ENCODE assay signal across 7 cellular contexts in genomic region chr17:29567362-29568330, GRCh38. TPM values are rescaled to one million over a fixed set of nuclear protein-coding genes. Genes with fewer than 3 reads are reported as not detected.
DNase-seq lines count a peak whose midpoint lies in the region; ATAC-seq and TF ChIP-seq lines count a peak whose summit lies in the region.

No MANE protein-coding gene starts in this region.

- H3K27ac ChIP-seq in duodenal mucosa (ENCODE audit: low read depth, low read length) (peak overlapping the region; percentile 84), lung (ENCODE audit: low read depth in 1 of 2, low read length in 1 of 2) (peak overlapping the region; percentile 90 to 92)

- H3K27me3 ChIP-seq in duodenal mucosa (ENCODE audit: control insufficient read depth in 1 of 2, insufficient read depth in 2 of 2, low read length in 2 of 2), result no peaks in the 10 kb centered on the region
- H3K27me3 ChIP-seq in lung (ENCODE audit: control insufficient read depth, insufficient read depth), result no peaks in the 10 kb centered on the region

- peaks cover 18 to 62% of the 10 kb centered on the region in 2 donors for H3K4me1 ChIP-seq in duodenal mucosa (ENCODE audit: control insufficient read depth in 1 of 2, insufficient read depth in 2 of 2, low read length in 2 of 2)
- H3K4me1 ChIP-seq in lung (ENCODE audit: control insufficient read depth in 2 of 2, insufficient read depth in 2 of 2, low read length in 2 of 2), result peaks cover 0 to 18% of the 10 kb centered on the region in 2 donors

- peak overlapping the region; percentile 85 to 87 for H3K4me3 ChIP-seq in duodenal mucosa (ENCODE audit: low read depth in 1 of 2, low read length in 2 of 2)
- H3K4me3 ChIP-seq in lung, result peak overlapping the region; percentile 39

- H3K9me3 ChIP-seq in duodenal mucosa (ENCODE audit: control insufficient read depth in 1 of 2, low read length in 2 of 2) (no peaks in the 10 kb centered on the region), lung (ENCODE audit: control insufficient read depth in 2 of 2, insufficient read depth in 1 of 2, low read length in 1 of 2) (no peaks in the 10 kb centered on the region)

- DNase-seq in NCI-H2171 (lab: John Stamatoyannopoulos, UW), result peak; percentile 66
- DNase-seq in activated CD4-positive, alpha-beta T cell treated with anti-CD3 and anti-CD28 coated beads for 4 hours, result peak; percentile 71 to 73
- DNase-seq in lung (ENCODE audit: low spot score), result peak; percentile 69
- peak; percentile 56 to 60 for DNase-seq in stimulated activated CD8-positive, alpha-beta memory T cell treated with anti-CD3 and anti-CD28 coated beads, Interleukin-15, amount 100 ng/mL, for 4 hours (ENCODE audit: low read depth in 2 of 2)

- ATAC-seq in GM18502 (IDR thresholded peaks at IDR 0.05; ENCODE audit: poor library complexity, unreplicated experiment) (peak; percentile 44), HG02840 (IDR thresholded peaks at IDR 0.05; ENCODE audit: low FRiP score, unreplicated experiment) (peak; percentile 28), lung (ENCODE audit: insufficient read depth, low FRiP score) (peak; percentile 30)

- no peak for TF ChIP-seq CTCF in lung (IDR thresholded peaks at IDR 0.05; ENCODE audit: control extremely low read depth, extremely low read depth)

- H3K9ac ChIP-seq in duodenal mucosa (ENCODE audit: low read depth in 1 of 2, low read length in 2 of 2), result peak overlapping the region; percentile 65 to 96

- 0 to 1% methylated on average over 83 to 87 of the region's 87 CpGs for WGBS in lung, 2 donors

- H3K36me3 ChIP-seq in duodenal mucosa (ENCODE audit: control insufficient read depth in 1 of 2, insufficient read depth in 2 of 2, low read length in 2 of 2) (peaks cover 8 to 10% of the 10 kb centered on the region in 2 donors), lung (ENCODE audit: control insufficient read depth in 2 of 2, insufficient read depth in 2 of 2, low read length in 2 of 2) (peaks cover 0 to 3% of the 10 kb centered on the region in 2 donors)

RNA-seq across cellular contexts. Expression of gene ABHD15, which starts 0.8 kb away (rescaled TPM):
- 10 to 100 TPM in 1 of 2 donors, 1 to 10 TPM in 1; 4.1 to 10.5 TPM for total RNA-seq in lung
- polyA plus RNA-seq in lung, result 1 to 10 TPM; 4.0 to 6.3 TPM

RNA-seq across cellular contexts. Expression of gene TP53I13, which starts 0.9 kb away (rescaled TPM):
- 10 to 100 TPM; 24.2 to 69.4 TPM for total RNA-seq in lung
- 100 to 1,000 TPM in 1 of 2 donors, 10 to 100 TPM in 1; 53.4 to 126 TPM for polyA plus RNA-seq in lung

RNA-seq across cellular contexts. Expression of gene GIT1, which starts 21.8 kb away (rescaled TPM):
- 10 to 100 TPM; 44.0 to 49.9 TPM for total RNA-seq in lung
- 10 to 100 TPM; 29.8 to 38.4 TPM for polyA plus RNA-seq in lung

RNA-seq across cellular contexts. Expression of gene ANKRD13B, which starts 25.3 kb away (rescaled TPM):
- 1 to 10 TPM; 6.6 to 6.9 TPM for total RNA-seq in lung
- 1 to 10 TPM; 2.7 to 3.2 TPM for polyA plus RNA-seq in lung

RNA-seq across cellular contexts. Expression of gene CORO6, which starts 55.1 kb away (rescaled TPM):
- 1 to 10 TPM; 1.7 to 8.4 TPM for total RNA-seq in lung
- polyA plus RNA-seq in lung, result 10 to 100 TPM in 1 of 2 donors, 1 to 10 TPM in 1; 3.3 to 14.4 TPM

Comparison
In these comparisons a context has a peak if more than half of its experiments do, and no peak if none do; other contexts are left out.
1. Peak in every context shown above with its lines: DNase-seq, ATAC-seq, H3K4me3 ChIP-seq and H3K27ac ChIP-seq.